In genomic region chr1:173206816-173207595, GRCh38 we compare ENCODE assay signal across 9 cellular contexts. TPM values are rescaled to one million over a fixed set of nuclear protein-coding genes. Genes with fewer than 3 reads are reported as not detected.
DNase-seq lines count a peak whose midpoint lies in the region; ATAC-seq and TF ChIP-seq lines count a peak whose summit lies in the region.
"Had no signal": no experiment of that assay in that cellular context is flagged by ENCODE, and none has a peak within 500 bp of the region (broad histone marks: within the 10 kb centered on the region; RNA-seq: fewer than 3 reads in every experiment).

Gene TNFSF4, minus strand, starts transcription at chr1:173207331. Its CDS starts 155 bp downstream, at chr1:173207176.

- H3K9ac ChIP-seq in fibroblast of lung (ENCODE audit: insufficient read depth, low read length) (no peak within 1 kb of the TSS), skeletal muscle satellite cell (ENCODE audit: low read depth, low read length) (peak within 1 kb of the TSS; percentile 38)

- ATAC-seq in HG02763 (IDR thresholded peaks at IDR 0.05; ENCODE audit: unreplicated experiment) (no peak), GM21515 (IDR thresholded peaks at IDR 0.05; ENCODE audit: unreplicated experiment) (no peak)

- H3K9me3 ChIP-seq in fibroblast of lung (ENCODE audit: control insufficient read depth, insufficient read depth, low read depth, low read length) (no peaks in the 10 kb centered on the region), skeletal muscle satellite cell (replicated peaks; ENCODE audit: low read length) (no peaks in the 10 kb centered on the region)

- TF ChIP-seq CTCF in GM12875 (IDR thresholded peaks at IDR 0.05; ENCODE audit: borderline replicate concordance, insufficient read depth, low read depth, low read length): 0 out of 2 replicates have a peak, but pooled peaks have one; percentile 2
- TF ChIP-seq CTCF in fibroblast of lung (conservative IDR thresholded peaks at IDR 0.05 in 1 of 2, IDR thresholded peaks at IDR 0.05 in 1 of 2; ENCODE audit: low read depth in 1 of 2, low read length in 2 of 2): no peak

- peaks cover 50% of the 10 kb centered on the region for H3K27me3 Mint-ChIP-seq in T-helper 1 cell treated with Interleukin-12 subunit alpha and Interleukin-12 subunit beta and Interleukin-4 antibody, amounts not matched to agents 30 μg/mL and 1 μg/mL, for 36 hours (ENCODE audit: low read depth)

- H4K20me1 ChIP-seq in fibroblast of lung (ENCODE audit: control insufficient read depth, extremely low read depth, insufficient read depth, low read length): no peaks in the 10 kb centered on the region

- H3K4me3 Mint-ChIP-seq in T-helper 1 cell treated with Interleukin-12 subunit alpha and Interleukin-12 subunit beta and Interleukin-4 antibody, amounts not matched to agents 30 μg/mL and 1 μg/mL, for 36 hours: peak within 1 kb of the TSS; percentile 58

- no peaks in the 10 kb centered on the region for H3K27me3 ChIP-seq in fibroblast of lung (ENCODE audit: control insufficient read depth, insufficient read depth, low read length)
- H3K27me3 ChIP-seq in skeletal muscle satellite cell (ENCODE audit: control insufficient read depth, insufficient read depth, low read length): no peaks in the 10 kb centered on the region

- peak within 1 kb of the TSS; percentile 40 for H2AFZ ChIP-seq in fibroblast of lung (ENCODE audit: low read length)

- H3K27ac ChIP-seq in fibroblast of lung (ENCODE audit: insufficient read depth, low read length): no peak within 1 kb of the TSS

- no peak within 1 kb of the TSS for H3K27ac Mint-ChIP-seq in T-helper 1 cell treated with Interleukin-12 subunit alpha and Interleukin-12 subunit beta and Interleukin-4 antibody, amounts not matched to agents 30 μg/mL and 1 μg/mL, for 36 hours

- peak; percentile 67 to 71 for DNase-seq in fibroblast of lung (ENCODE audit: low read depth in 2 of 2)
- no peak for DNase-seq in D341Med (ENCODE audit: low spot score)
- no peak for DNase-seq in NCI-H510A (lab: John Stamatoyannopoulos, UW)
- DNase-seq: Karpas-422 had no signal

- no peaks in the 10 kb centered on the region for H3K9me3 Mint-ChIP-seq in T-helper 1 cell treated with Interleukin-12 subunit alpha and Interleukin-12 subunit beta and Interleukin-4 antibody, amounts not matched to agents 30 μg/mL and 1 μg/mL, for 36 hours

- H3K4me1 ChIP-seq in fibroblast of lung (ENCODE audit: control insufficient read depth, extremely low read depth, insufficient read depth, low read length) (peaks cover 3% of the 10 kb centered on the region), skeletal muscle satellite cell (ENCODE audit: control insufficient read depth, insufficient read depth, low read length) (peaks cover 42% of the 10 kb centered on the region)

- no peaks in the 10 kb centered on the region for H3K36me3 ChIP-seq in fibroblast of lung (ENCODE audit: control insufficient read depth, insufficient read depth, low read length)
- H3K36me3 ChIP-seq in skeletal muscle satellite cell (ENCODE audit: insufficient read depth, low read length): no peaks in the 10 kb centered on the region

- peaks cover 3% of the 10 kb centered on the region for H3K79me2 ChIP-seq in fibroblast of lung (ENCODE audit: control insufficient read depth, insufficient read depth, low read length)

- peaks cover 32% of the 10 kb centered on the region for H3K4me1 Mint-ChIP-seq in T-helper 1 cell treated with Interleukin-12 subunit alpha and Interleukin-12 subunit beta and Interleukin-4 antibody, amounts not matched to agents 30 μg/mL and 1 μg/mL, for 36 hours (ENCODE audit: low read depth)

- no peak within 1 kb of the TSS for H3K4me3 ChIP-seq in GM12875 (ENCODE audit: low read depth, low read length)
- H3K4me3 ChIP-seq in fibroblast of lung (replicated peaks in 1 of 4; ENCODE audit: control extremely low read depth in 1 of 4, insufficient read depth in 1 of 4, low read depth in 3 of 4, low read length in 4 of 4): peak within 1 kb of the TSS; percentile 6 to 62 (median 40)
- peak within 1 kb of the TSS; percentile 47 for H3K4me3 ChIP-seq in skeletal muscle satellite cell (ENCODE audit: low read length)

- peaks cover 2% of the 10 kb centered on the region for H3K36me3 Mint-ChIP-seq in T-helper 1 cell treated with Interleukin-12 subunit alpha and Interleukin-12 subunit beta and Interleukin-4 antibody, amounts not matched to agents 30 μg/mL and 1 μg/mL, for 36 hours (ENCODE audit: low read depth)

- H3K4me2 ChIP-seq in fibroblast of lung (ENCODE audit: extremely low read depth, insufficient read depth, low read length): peak within 1 kb of the TSS; percentile 80
- peak within 1 kb of the TSS; percentile 64 for H3K4me2 ChIP-seq in skeletal muscle satellite cell (ENCODE audit: low read length)

RNA-seq across cellular contexts. Expression of gene TNFSF4, which starts in this region (rescaled TPM):
- total RNA-seq in fibroblast of lung: 1.3 and 3.3 TPM in 2 replicates
- 2.0 and 20.9 TPM in 2 replicates for polyA plus RNA-seq in fibroblast of lung
- 1.2 and 11.9 TPM in 2 replicates for polyA plus RNA-seq in fibroblast of lung (2012)
- polyA minus RNA-seq in fibroblast of lung (ENCODE audit: low replicate concordance): 0.48 and 4.9 TPM in 2 replicates
- 2.3 and 4.4 TPM in 2 replicates for total RNA-seq in skeletal muscle satellite cell (2012; rRNA removed)

Comparison
In these comparisons a context has a peak if more than half of its experiments do, and no peak if none do; other contexts are left out.
1. DNase-seq: peak in fibroblast of lung (2 of 2); none in D341Med (single experiment) and NCI-H510A (single experiment).